1 cellular context compared by ENCODE assay signal in genomic region chr5:69467442-69468225, GRCh38.
TF ChIP-seq lines count a peak whose summit lies in the region.

No MANE protein-coding gene starts in this region.

TF ChIP-seq in GM23338, 12 proteins besides CTCF, POLR2A, EP300 and RAD21 (continued from another document):
- no peak for TF ChIP-seq REST (IDR thresholded peaks at IDR 0.05; ENCODE audit: unreplicated experiment)
